Comparison of ENCODE assay signal across 8 cellular contexts in the genomic region with DNA sequence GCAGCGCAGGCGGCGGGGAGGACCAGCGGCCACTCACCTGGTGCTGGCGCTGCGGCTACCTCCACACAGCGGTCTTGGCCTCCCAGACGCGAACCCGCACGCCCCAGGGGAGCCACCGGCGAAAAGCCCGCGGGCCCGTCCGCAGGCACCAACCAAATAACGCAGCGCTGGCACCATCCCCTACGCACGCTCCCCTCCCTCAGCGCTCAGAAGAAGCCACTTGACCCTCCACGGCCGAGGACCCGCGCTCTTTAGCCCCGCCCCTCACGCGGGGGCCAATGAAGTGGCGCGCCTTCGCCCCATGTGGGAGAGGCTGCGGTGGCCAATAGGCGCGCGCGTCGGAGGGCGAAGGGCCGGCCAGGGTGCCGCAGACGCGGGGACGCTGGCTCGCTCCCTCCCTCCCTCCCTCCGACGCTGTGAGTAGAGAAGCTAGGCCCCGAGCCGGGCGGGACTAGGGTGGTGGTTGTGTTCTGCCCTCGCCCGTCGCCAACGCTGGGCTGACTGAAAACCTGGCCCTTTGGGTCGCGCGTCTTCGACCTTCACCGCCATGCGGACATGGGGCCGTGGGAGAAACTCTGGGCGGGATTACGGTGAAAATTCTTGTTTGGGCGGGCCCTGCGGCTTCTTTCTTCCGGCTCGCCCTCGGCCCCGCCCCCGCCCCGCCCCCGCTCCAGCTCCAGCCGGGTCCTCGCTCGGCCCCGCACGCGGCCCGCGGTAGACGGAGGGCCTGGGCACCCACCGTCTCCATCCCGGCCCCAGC. TPM values are rescaled to one million over a fixed set of nuclear protein-coding genes. Genes with fewer than 3 reads are reported as not detected.
DNase-seq lines count a peak whose midpoint lies in the region; ATAC-seq and TF ChIP-seq lines count a peak whose summit lies in the region.

DMAC2L (plus strand) TSS at position 351 of the 760 bp plus-strand sequence. CDS start 9,164 bp downstream, outside the sequence.
L2HGDH (minus strand) TSS at position 256 of the 760 bp plus-strand sequence; CDS start at position 177, 79 bp downstream.

- H3K9ac ChIP-seq in PC-3 (ENCODE audit: low read length) (peak within 1 kb of the TSS; percentile 77), muscle layer of colon (ENCODE audit: low read length) (peak within 1 kb of the TSS; percentile 63)

- H3K27me3 Mint-ChIP-seq in IgD-negative memory B cell: no peaks in the 10 kb centered on the region

- H3K4me1 Mint-ChIP-seq in IgD-negative memory B cell: peaks cover 18 to 28% (median 25%) of the 10 kb centered on the region in 3 donors

- BruUV-seq in PC-3 (replicated peaks; lab: Mats Ljungman, UMichigan): no TSS peak

- peak; percentile 90 for TF ChIP-seq POLR2A in erythroblast (IDR thresholded peaks at IDR 0.05; ENCODE audit: low read length)

- ATAC-seq in GM21576 (IDR thresholded peaks at IDR 0.05; ENCODE audit: unreplicated experiment) (peak; percentile 92), PC-3 (peak; percentile 91)

- no peaks in the 10 kb centered on the region for H3K9me3 Mint-ChIP-seq in IgD-negative memory B cell

- peak within 1 kb of the TSS; percentile 93 for H2AFZ ChIP-seq in PC-3 (ENCODE audit: low read length)

- H3K27me3 ChIP-seq in PC-3 (ENCODE audit: low read length) (no peaks in the 10 kb centered on the region), muscle layer of colon (ENCODE audit: control insufficient read depth in 1 of 2, insufficient read depth in 2 of 2, low read length in 2 of 2) (no peaks in the 10 kb centered on the region)

- H3K9me2 ChIP-seq in PC-3 (replicated peaks; ENCODE audit: low read length): no peaks in the 10 kb centered on the region

- DNase-seq in DMS153 (lab: John Stamatoyannopoulos, UW): peak; percentile 95
- peak; percentile 98 for DNase-seq in PC-3
- DNase-seq in activated T-cell treated with anti-CD3 and anti-CD28 coated beads for 48 hours (ENCODE audit: low read depth): peak; percentile 89
- peak; percentile 95 to 96 for DNase-seq in erythroblast (lab: John Stamatoyannopoulos, UW)
- DNase-seq in stimulated activated CD8-positive, alpha-beta memory T cell treated with anti-CD3 and anti-CD28 coated beads, Interleukin-7, amount 100 ng/mL, for 24 hours (ENCODE audit: low read depth): peak; percentile 75

- CTCF ChIA-PET in PC-3 (lab: Charles Lee): interaction anchor here (0.6 to 1.0 kb wide), 7 partner anchors 18 to 476 kb away, joined by 3 to 7 read pairs (median 4); no protein-coding TSS in a partner anchor

- H3K4me1 ChIP-seq in PC-3 (ENCODE audit: insufficient read depth, low read length): peaks cover 18% of the 10 kb centered on the region
- peaks cover 15% of the 10 kb centered on the region for H3K4me1 ChIP-seq in muscle layer of colon (ENCODE audit: insufficient read depth, low read length)

- peak within 1 kb of the TSS; percentile 97 for H3K4me2 ChIP-seq in PC-3 (ENCODE audit: low read length)

- H3K36me3 ChIP-seq in PC-3 (ENCODE audit: low read depth, low read length) (peaks cover 7% of the 10 kb centered on the region; the same call in 1 of the 2 replicates), muscle layer of colon (ENCODE audit: insufficient read depth, low read length) (no peaks in the 10 kb centered on the region)

- no peaks in the 10 kb centered on the region for H3K9me3 ChIP-seq in PC-3 (ENCODE audit: low read length)
- H3K9me3 ChIP-seq in muscle layer of colon (ENCODE audit: low read length): no peaks in the 10 kb centered on the region

- H3K27ac Mint-ChIP-seq in IgD-negative memory B cell: peak within 1 kb of the TSS; percentile 91 to 98 (median 98)

- H3K27ac ChIP-seq in PC-3 (ENCODE audit: low read length) (peak within 1 kb of the TSS; percentile 77), muscle layer of colon (ENCODE audit: low read depth, low read length) (peak within 1 kb of the TSS; percentile 92)

- POLR2A ChIA-PET in PC-3 (lab: Charles Lee; ENCODE audit: unreplicated experiment): interaction anchor here (0.5 to 0.9 kb wide), 7 partner anchors 9 to 547 kb away, joined by 3 to 16 read pairs (median 5); no protein-coding TSS in a partner anchor

- peaks cover 62% of the 10 kb centered on the region for H3K79me2 ChIP-seq in PC-3 (ENCODE audit: low read length)

- intact Hi-C loops in PC-3 (cut with micrococcal nuclease): loop anchor here (2.0 to 5.0 kb wide), 2 partner anchors 81 to 450 kb away; partner anchors contain the start of gene SOS2

- H4K20me1 ChIP-seq in PC-3 (ENCODE audit: low read length): no peaks in the 10 kb centered on the region

- H3K4me3 ChIP-seq in PC-3 (ENCODE audit: low read length): peak within 1 kb of the TSS; percentile 93
- H3K4me3 ChIP-seq in muscle layer of colon (ENCODE audit: low read depth in 1 of 2, low read length in 2 of 2): peak within 1 kb of the TSS; percentile 74 to 94

- H3K4me3 Mint-ChIP-seq in IgD-negative memory B cell: peak within 1 kb of the TSS; percentile 93 to 100 (median 95)

- peaks cover 8% of the 10 kb centered on the region for H3K36me3 Mint-ChIP-seq in IgD-negative memory B cell

- peak; percentile 20 for TF ChIP-seq CTCF in PC-3 (conservative IDR thresholded peaks at IDR 0.05; ENCODE audit: low read depth, low read length)

- no peaks in the 10 kb centered on the region for H3F3A ChIP-seq in PC-3 (ENCODE audit: low read length, unreplicated experiment)

RNA-seq across cellular contexts. Expression of gene DMAC2L, which starts in this region (rescaled TPM):
- polyA plus RNA-seq in IgD-negative memory B cell: 25.3 TPM
- 2.3 and 18.1 TPM in 2 replicates for total RNA-seq in PC-3 (2014; rRNA removed)

RNA-seq across cellular contexts. Expression of gene L2HGDH, which starts in this region (rescaled TPM):
- 2.0 TPM for polyA plus RNA-seq in IgD-negative memory B cell
- 27.8 and 41.6 TPM in 2 replicates for total RNA-seq in PC-3 (2014; rRNA removed)

Comparison
In these comparisons a context has a peak if more than half of its experiments do, and no peak if none do; other contexts are left out.
1. Peak in every context shown above with its lines: DNase-seq, ATAC-seq, H3K4me3 ChIP-seq and H3K27ac ChIP-seq.